ENCODE assay signal across 33 cellular contexts in genomic region chr1:194570449-194570848, GRCh38.
"Had no signal": no experiment of that assay in that cellular context is flagged by ENCODE, and none has a peak within 500 bp of the region (broad histone marks: within the 10 kb centered on the region; RNA-seq: fewer than 3 reads in every experiment).

No MANE protein-coding gene starts in this region.

- H2AFZ ChIP-seq: neural progenitor cell, parathyroid adenoma had no signal

- H3K27ac Mint-ChIP-seq: activated CD4-positive, alpha-beta memory T cell treated with anti-CD3 and anti-CD28 coated beads for 36 hours; activated CD4-positive, alpha-beta T cell treated with anti-CD3 and anti-CD28 coated beads, Interleukin-2, amount 10 ng/mL, durations not matched to agents 24 days and 14 days; activated naive CD4-positive, alpha-beta T cell treated with anti-CD3 and anti-CD28 coated beads, Interleukin-2, amount 10 ng/mL, durations not matched to agents 7 days and 5 days; activated naive CD8-positive, alpha-beta T cell treated with anti-CD3 and anti-CD28 coated beads, Interleukin-2, amount 10 ng/mL, durations not matched to agents 7 days and 5 days; activated T-cell treated with anti-CD3 and anti-CD28 coated beads, Interleukin-2, amount 50 U/mL, for 24 hours; immature natural killer cell; naive thymus-derived CD8-positive, alpha-beta T cell; neural progenitor cell; stimulated activated naive B cell treated with anti-CD40 and anti-IgM and Interleukin-4, amounts not matched to agents 10 μg/mL and 1 μg/mL and 100 μg/mL, for 72 hours had no signal

- H3K4me1 ChIP-seq: lower lobe of right lung, neural progenitor cell, parathyroid adenoma, psoas muscle, right atrium auricular region, transverse colon had no signal

- H3K4me1 Mint-ChIP-seq: activated CD4-positive, alpha-beta T cell treated with anti-CD3 and anti-CD28 coated beads, Interleukin-2, amount 10 ng/mL, durations not matched to agents 24 days and 14 days; activated naive CD4-positive, alpha-beta T cell treated with anti-CD3 and anti-CD28 coated beads, Interleukin-2, amount 10 ng/mL, durations not matched to agents 7 days and 5 days; activated naive CD8-positive, alpha-beta T cell treated with anti-CD3 and anti-CD28 coated beads, Interleukin-2, amount 10 ng/mL, durations not matched to agents 7 days and 5 days; central memory CD8-positive, alpha-beta T cell; immature natural killer cell; naive thymus-derived CD8-positive, alpha-beta T cell; neural progenitor cell; stimulated activated naive B cell treated with anti-CD40 and anti-IgM and Interleukin-4, amounts not matched to agents 10 μg/mL and 1 μg/mL and 100 μg/mL, for 72 hours had no signal

- FAIRE-seq: bronchial epithelial cell had no signal

- DNase-seq: activated CD4-positive, alpha-beta memory T cell treated with anti-CD3 and anti-CD28 coated beads for 36 hours; activated CD4-positive, alpha-beta T cell treated with anti-CD3 and anti-CD28 coated beads, Interleukin-2, amount 10 ng/mL, durations not matched to agents 24 days and 14 days; activated CD8-positive, alpha-beta memory T cell treated with anti-CD3 and anti-CD28 coated beads, Interleukin-2, amount 50 U/mL, for 48 hours; activated gamma-delta T cell; activated naive CD4-positive, alpha-beta T cell treated with anti-CD3 and anti-CD28 coated beads, Interleukin-2, amount 10 ng/mL, durations not matched to agents 7 days and 5 days; activated naive CD8-positive, alpha-beta T cell treated with anti-CD3 and anti-CD28 coated beads, Interleukin-2, amount 10 ng/mL, durations not matched to agents 7 days and 5 days; activated T-cell treated with anti-CD3 and anti-CD28 coated beads, Interleukin-2, amount 50 U/mL, for 24 hours; amniotic stem cell; dermis blood vessel endothelial cell; effector CD4-positive, alpha-beta T cell; head of caudate nucleus; hypothalamus; immature natural killer cell; kidney; lower lobe of right lung; mesenchymal stem cell; naive thymus-derived CD8-positive, alpha-beta T cell; occipital lobe; psoas muscle; stimulated activated CD4-positive, alpha-beta T cell treated with anti-CD3 and anti-CD28 coated beads, Interleukin-15, amount 100 ng/mL, for 24 hours; stimulated activated CD4-positive, alpha-beta T cell treated with anti-CD3 and anti-CD28 coated beads, Interleukin-2, amount 100 ng/mL, for 24 hours; stimulated activated naive B cell treated with anti-CD40 and anti-IgM and Interleukin-4, amounts not matched to agents 10 μg/mL and 1 μg/mL and 100 μg/mL, for 72 hours; transverse colon; WERI-Rb-1 had no signal

- H3K9ac ChIP-seq: neural progenitor cell, parathyroid adenoma had no signal

- H3K27me3 Mint-ChIP-seq: activated CD4-positive, alpha-beta memory T cell treated with anti-CD3 and anti-CD28 coated beads for 36 hours; activated CD4-positive, alpha-beta T cell treated with anti-CD3 and anti-CD28 coated beads, Interleukin-2, amount 10 ng/mL, durations not matched to agents 24 days and 14 days; activated naive CD4-positive, alpha-beta T cell treated with anti-CD3 and anti-CD28 coated beads, Interleukin-2, amount 10 ng/mL, durations not matched to agents 7 days and 5 days; activated naive CD8-positive, alpha-beta T cell treated with anti-CD3 and anti-CD28 coated beads, Interleukin-2, amount 10 ng/mL, durations not matched to agents 7 days and 5 days; activated T-cell treated with anti-CD3 and anti-CD28 coated beads, Interleukin-2, amount 50 U/mL, for 24 hours; central memory CD8-positive, alpha-beta T cell; stimulated activated naive B cell treated with anti-CD40 and anti-IgM and Interleukin-4, amounts not matched to agents 10 μg/mL and 1 μg/mL and 100 μg/mL, for 72 hours had no signal

- H3K4me3 ChIP-seq: esophagus muscularis mucosa, lower lobe of right lung, neural progenitor cell, psoas muscle, right atrium auricular region, smooth muscle cell, transverse colon had no signal

- ATAC-seq: activated CD4-positive, CD25-positive, alpha-beta regulatory T cell treated with anti-CD3 and anti-CD28 coated beads, Interleukin-2, amount 50 U/mL, for 24 hours; left lobe of liver; lower lobe of right lung; naive thymus-derived CD8-positive, alpha-beta T cell; psoas muscle; stimulated activated naive B cell treated with anti-CD40 and anti-IgM and Interleukin-4, amounts not matched to agents 10 μg/mL and 1 μg/mL and 100 μg/mL, for 72 hours had no signal

- H3K9me3 ChIP-seq: esophagus muscularis mucosa, lower lobe of right lung, psoas muscle, right atrium auricular region, transverse colon had no signal

- H3K27me3 ChIP-seq: esophagus muscularis mucosa, neural progenitor cell, right atrium auricular region, transverse colon had no signal

- H3K27ac ChIP-seq: esophagus muscularis mucosa, lower lobe of right lung, neural progenitor cell, parathyroid adenoma, psoas muscle, right atrium auricular region, transverse colon, WERI-Rb-1 had no signal

- H3K36me3 Mint-ChIP-seq: activated CD4-positive, alpha-beta memory T cell treated with anti-CD3 and anti-CD28 coated beads for 36 hours; activated naive CD4-positive, alpha-beta T cell treated with anti-CD3 and anti-CD28 coated beads, Interleukin-2, amount 10 ng/mL, durations not matched to agents 7 days and 5 days; activated naive CD8-positive, alpha-beta T cell treated with anti-CD3 and anti-CD28 coated beads, Interleukin-2, amount 10 ng/mL, durations not matched to agents 7 days and 5 days; immature natural killer cell; naive thymus-derived CD8-positive, alpha-beta T cell; neural progenitor cell; stimulated activated naive B cell treated with anti-CD40 and anti-IgM and Interleukin-4, amounts not matched to agents 10 μg/mL and 1 μg/mL and 100 μg/mL, for 72 hours had no signal

- H3K79me2 ChIP-seq: parathyroid adenoma had no signal

- H3K36me3 ChIP-seq: esophagus muscularis mucosa, lower lobe of right lung, neural progenitor cell, right atrium auricular region, transverse colon, WERI-Rb-1 had no signal

- H3K9me3 Mint-ChIP-seq: activated CD4-positive, alpha-beta memory T cell treated with anti-CD3 and anti-CD28 coated beads for 36 hours; activated CD4-positive, alpha-beta T cell treated with anti-CD3 and anti-CD28 coated beads, Interleukin-2, amount 10 ng/mL, durations not matched to agents 24 days and 14 days; activated naive CD4-positive, alpha-beta T cell treated with anti-CD3 and anti-CD28 coated beads, Interleukin-2, amount 10 ng/mL, durations not matched to agents 7 days and 5 days; activated naive CD8-positive, alpha-beta T cell treated with anti-CD3 and anti-CD28 coated beads, Interleukin-2, amount 10 ng/mL, durations not matched to agents 7 days and 5 days; activated T-cell treated with anti-CD3 and anti-CD28 coated beads, Interleukin-2, amount 50 U/mL, for 24 hours; central memory CD8-positive, alpha-beta T cell; naive thymus-derived CD8-positive, alpha-beta T cell; neural progenitor cell had no signal

- H3K4me3 Mint-ChIP-seq: activated CD4-positive, alpha-beta memory T cell treated with anti-CD3 and anti-CD28 coated beads for 36 hours; activated CD4-positive, alpha-beta T cell treated with anti-CD3 and anti-CD28 coated beads, Interleukin-2, amount 10 ng/mL, durations not matched to agents 24 days and 14 days; activated naive CD4-positive, alpha-beta T cell treated with anti-CD3 and anti-CD28 coated beads, Interleukin-2, amount 10 ng/mL, durations not matched to agents 7 days and 5 days; activated naive CD8-positive, alpha-beta T cell treated with anti-CD3 and anti-CD28 coated beads, Interleukin-2, amount 10 ng/mL, durations not matched to agents 7 days and 5 days; activated T-cell treated with anti-CD3 and anti-CD28 coated beads, Interleukin-2, amount 50 U/mL, for 24 hours; central memory CD8-positive, alpha-beta T cell; immature natural killer cell; naive thymus-derived CD8-positive, alpha-beta T cell; neural progenitor cell; stimulated activated naive B cell treated with anti-CD40 and anti-IgM and Interleukin-4, amounts not matched to agents 10 μg/mL and 1 μg/mL and 100 μg/mL, for 72 hours had no signal

- H3K4me2 ChIP-seq: neural progenitor cell, smooth muscle cell had no signal
